ENCODE assay signal across 9 cellular contexts in the genomic region with DNA sequence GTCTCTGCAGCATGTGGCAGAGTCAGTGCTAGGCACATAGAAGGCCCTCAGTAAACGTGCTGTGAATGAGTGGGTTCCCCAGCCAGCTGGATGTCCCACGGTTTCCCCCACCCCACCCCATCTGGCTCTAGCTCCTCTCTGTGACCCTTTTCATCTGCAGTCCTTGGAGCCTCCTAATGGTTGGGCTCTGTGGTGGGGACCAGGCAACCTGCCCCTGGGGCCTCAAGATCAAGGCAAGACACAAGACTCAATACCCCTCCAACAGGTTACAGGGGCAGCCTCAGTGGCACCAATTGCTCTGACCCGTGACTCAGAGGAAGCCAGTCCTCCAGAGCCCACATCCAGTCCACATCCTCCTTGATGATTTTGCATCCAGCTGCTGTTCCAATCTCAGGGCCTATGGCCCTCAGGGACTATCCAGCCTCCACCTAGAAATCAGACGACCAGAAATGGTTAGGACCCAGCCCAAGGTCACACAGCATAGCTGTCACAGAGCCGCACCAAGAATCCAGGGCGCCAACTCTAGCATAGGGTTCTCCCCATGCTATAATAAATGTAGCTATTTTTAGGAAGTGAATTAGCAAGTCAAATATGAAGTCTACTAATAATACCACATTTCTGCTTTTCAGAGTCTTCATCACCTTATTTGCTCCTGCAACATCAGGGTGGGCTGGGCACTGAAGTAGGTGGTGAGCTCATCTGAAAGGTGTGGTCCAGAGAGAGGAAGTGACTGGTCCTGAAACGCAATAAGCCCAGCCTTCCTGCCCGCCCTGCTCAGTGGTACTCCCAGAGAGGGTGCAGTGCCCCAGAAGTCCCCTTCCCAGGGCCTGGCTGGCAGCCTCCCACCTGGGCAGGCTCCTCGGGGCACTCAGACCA. TPM values are rescaled to one million over a fixed set of nuclear protein-coding genes. Genes with fewer than 3 reads are reported as not detected.
DNase-seq lines count a peak whose midpoint lies in the region; ATAC-seq, FAIRE-seq and TF ChIP-seq lines count a peak whose summit lies in the region.
"Had no signal": no experiment of that assay in that cellular context is flagged by ENCODE, and none has a peak within 500 bp of the region (broad histone marks: within the 10 kb centered on the region; RNA-seq: fewer than 3 reads in every experiment).

No MANE protein-coding gene starts in this region.

- no peaks in the 10 kb centered on the region for H3K9me3 ChIP-seq in HepG2 (ENCODE audit: low read length)

- WGBS in HepG2 (ENCODE audit: low lambda C conversion rate) = 48% methylated on average over 5 of the region's 9 CpGs

- peaks cover 3 to 14% of the 10 kb centered on the region in 2 experiments; a peak in 3 of 5 replicates for H3K27me3 ChIP-seq in HepG2 (ENCODE audit: control insufficient read depth in 1 of 2, insufficient read depth in 2 of 2, low read length in 2 of 2)

- no peak overlapping the region for H3K27ac ChIP-seq in HepG2 (ENCODE audit: extremely low read length, insufficient read depth, low read length)

- CTCF ChIA-PET in activated CD4-positive, alpha-beta memory T cell treated with anti-CD3 and anti-CD28 coated beads, Interleukin-2, amount 10 ng/mL, durations not matched to agents 7 days and 5 days (lab: Charles Lee) = interaction anchor here (0.5 to 9.7 kb wide), 13 partner anchors 11 to 335 kb away, joined by 3 to 248 read pairs (median 6); a partner anchor contains a TSS
- CTCF ChIA-PET in HepG2 (lab: Yijun Ruan, JAX; ENCODE audit: low intra/inter-chr PET ratio, low total read pairs) = interaction anchor here (3.5 kb wide), 1 partner anchor 54 kb away, joined by 77 read pairs; no protein-coding TSS in a partner anchor

- peaks cover 40% of the 10 kb centered on the region for H3K4me1 Mint-ChIP-seq in activated CD4-positive, alpha-beta memory T cell treated with anti-CD3 and anti-CD28 coated beads, Interleukin-2, amount 10 ng/mL, durations not matched to agents 7 days and 5 days

- no peak for TF ChIP-seq EP300 in HepG2 (IDR thresholded peaks at IDR 0.05; ENCODE audit: low read depth in 2 of 2, low read length in 2 of 2)
- TF ChIP-seq EP300 in HepG2 (CRISPR knock-in tag; IDR thresholded peaks at IDR 0.05; ENCODE audit: borderline replicate concordance) = no peak

- H3K9me3 Mint-ChIP-seq in activated CD4-positive, alpha-beta memory T cell treated with anti-CD3 and anti-CD28 coated beads, Interleukin-2, amount 10 ng/mL, durations not matched to agents 7 days and 5 days = no peaks in the 10 kb centered on the region

- no peaks in the 10 kb centered on the region for H3K36me3 Mint-ChIP-seq in activated CD4-positive, alpha-beta memory T cell treated with anti-CD3 and anti-CD28 coated beads, Interleukin-2, amount 10 ng/mL, durations not matched to agents 7 days and 5 days (ENCODE audit: low read depth)

- BruUV-seq in HepG2 (replicated peaks; lab: Mats Ljungman, UMichigan) = no TSS peak

- H3K4me2 ChIP-seq in HepG2 (ENCODE audit: low read depth, low read length) = peak overlapping the region; percentile 70

- POLR2A ChIA-PET in activated CD4-positive, alpha-beta memory T cell treated with anti-CD3 and anti-CD28 coated beads, Interleukin-2, amount 10 ng/mL, durations not matched to agents 7 days and 5 days (lab: Charles Lee) = interaction anchor here (0.8 to 4.2 kb wide), 19 partner anchors 9 to 457 kb away, joined by 3 to 42 read pairs (median 6); a partner anchor contains a TSS
- POLR2A ChIA-PET in HepG2 (lab: Yijun Ruan, JAX) = interaction anchor here (0.6 to 8.8 kb wide), 11 partner anchors 9 to 390 kb away, joined by 3 to 124 read pairs (median 4); a partner anchor contains a TSS

- intact Hi-C loops in HepG2 (cut with micrococcal nuclease; ENCODE audit: unreplicated experiment) = loop anchor here (2.0 kb wide), 1 partner anchor 76 kb away; a partner anchor contains a TSS

- TF ChIP-seq POLR2A in GM15510 (IDR thresholded peaks at IDR 0.05; ENCODE audit: borderline replicate concordance, extremely low read depth, insufficient read length) (peak; percentile 66), HepG2 (IDR thresholded peaks at IDR 0.05; ENCODE audit: insufficient read depth in 1 of 2, low read depth in 2 of 2, low read length in 2 of 2) (no peak)

- no peaks in the 10 kb centered on the region for H4K20me1 ChIP-seq in HepG2 (ENCODE audit: insufficient read depth, low read length)

- no peak for FAIRE-seq in HepG2 (lab: Jason Lieb, UNC)

- no peak overlapping the region for H2AFZ ChIP-seq in HepG2 (ENCODE audit: low read length)

- ATAC-seq in GM21526 (IDR thresholded peaks at IDR 0.05; ENCODE audit: low FRiP score, unreplicated experiment) (peak; percentile 46), HepG2 (no peak; the same call in 2 of the 3 replicates)

- TF ChIP-seq CTCF in HepG2 (CRISPR knock-in tag; IDR thresholded peaks at IDR 0.05) = no peak

- no peaks in the 10 kb centered on the region for H3K36me3 ChIP-seq in HepG2 (replicated peaks in 1 of 2; ENCODE audit: control insufficient read depth in 1 of 2, insufficient read depth in 2 of 2, low read length in 2 of 2)

- H3K9ac ChIP-seq in HepG2 (ENCODE audit: insufficient read depth, low read depth, low read length) = no peak overlapping the region

- H3K4me3 Mint-ChIP-seq in activated CD4-positive, alpha-beta memory T cell treated with anti-CD3 and anti-CD28 coated beads, Interleukin-2, amount 10 ng/mL, durations not matched to agents 7 days and 5 days = no peak overlapping the region

- H3K79me2 ChIP-seq in HepG2 (ENCODE audit: insufficient read depth, low read length) = no peaks in the 10 kb centered on the region

- peak overlapping the region; percentile 93 for H3K27ac Mint-ChIP-seq in activated CD4-positive, alpha-beta memory T cell treated with anti-CD3 and anti-CD28 coated beads, Interleukin-2, amount 10 ng/mL, durations not matched to agents 7 days and 5 days

- peaks cover 86% of the 10 kb centered on the region for H3K4me1 ChIP-seq in HepG2 (ENCODE audit: insufficient read depth, low read length)

- no peak for TF ChIP-seq RAD21 in HepG2 (CRISPR knock-in tag; IDR thresholded peaks at IDR 0.05)

- in situ Hi-C loops in HepG2 (cut with HindIII; ENCODE audit: extremely low pct_ligation_motif_present, low pct_unique_long_range_greater_than_20kb) = loop anchor here (5.0 kb wide), 2 partner anchors 47 to 102 kb away; a partner anchor contains a TSS

- peak overlapping the region in 1 of 3 experiments; percentile 23; a peak in 1 of 6 replicates for H3K4me3 ChIP-seq in HepG2 (replicated peaks in 1 of 3; ENCODE audit: insufficient read depth in 1 of 3, low read depth in 2 of 3, low read length in 3 of 3)

- DNase-seq in HT-29 (ENCODE audit: low spot score) (peak; percentile 18), HepG2 (ENCODE audit: low spot score) (no peak), middle frontal gyrus (ENCODE audit: extremely low spot score, low spot score) (no peak), NCI-H345 treated with DMSO at 0.1 percent for 48 hours (lab: John Stamatoyannopoulos, UW; ENCODE audit: unreplicated experiment) (no peak), NCI-H82 (lab: John Stamatoyannopoulos, UW) (no peak)
- peak; percentile 72 for DNase-seq in activated CD4-positive, alpha-beta memory T cell treated with anti-CD3 and anti-CD28 coated beads, Interleukin-2, amount 10 ng/mL, durations not matched to agents 7 days and 5 days

- H3K27me3 Mint-ChIP-seq in activated CD4-positive, alpha-beta memory T cell treated with anti-CD3 and anti-CD28 coated beads, Interleukin-2, amount 10 ng/mL, durations not matched to agents 7 days and 5 days = no peaks in the 10 kb centered on the region

RNA-seq across cellular contexts. Expression of a gene that starts 17.4 kb away (rescaled TPM):
- not detected in 2 replicates for total RNA-seq in HT-29 (2014; rRNA removed; shearing (Covaris generic))
- not detected for total RNA-seq in activated CD4-positive, alpha-beta memory T cell treated with anti-CD3 and anti-CD28 coated beads, Interleukin-2, amount 10 ng/mL, durations not matched to agents 7 days and 5 days
- 0.66 and 0.86 TPM in 2 replicates for total RNA-seq in HepG2 (2016; rRNA removed; fragmentation: Illumina TruSeq; extraction: Trizol)
- total RNA-seq in HepG2 (2016; cell fraction: cytosol; rRNA removed; fragmentation: Illumina TruSeq; extraction: Trizol; ENCODE audit: low read depth) = 0.30 and 0.62 TPM in 2 replicates
- 0.43 and 0.71 TPM in 2 replicates for total RNA-seq in HepG2 (2016; cell fraction: insoluble cytoplasmic fraction; rRNA removed; fragmentation: Illumina TruSeq; extraction: Trizol)
- 0.65 and 0.74 TPM in 2 replicates for total RNA-seq in HepG2 (2016; cell fraction: membrane; rRNA removed; fragmentation: Illumina TruSeq; extraction: Trizol)
- total RNA-seq in HepG2 (2016; cell fraction: nucleus; rRNA removed; fragmentation: Illumina TruSeq; extraction: Trizol) = 0.40 and 0.66 TPM in 2 replicates
- 0.92 and 1.4 TPM in 2 replicates for polyA plus RNA-seq in HepG2 (2011; rRNA removed)
- polyA plus RNA-seq in HepG2 (2011; cell fraction: cytosol; rRNA removed) = 0.98 and 1.0 TPM in 2 replicates
- 1.5 and 1.8 TPM in 2 replicates for polyA plus RNA-seq in HepG2 (2011; cell fraction: nucleus; rRNA removed)
- 0.54 and 0.73 TPM in 2 replicates for polyA plus RNA-seq in HepG2 (2012)
- polyA plus RNA-seq in HepG2 (2016; cell fraction: cytosol; fragmentation: Illumina TruSeq; extraction: Trizol; ENCODE audit: low read depth) = 0.26 and 0.61 TPM in 2 replicates
- polyA plus RNA-seq in HepG2 (2016; cell fraction: insoluble cytoplasmic fraction; fragmentation: Illumina TruSeq; extraction: Trizol; ENCODE audit: low read depth) = 0.66 and 0.83 TPM in 2 replicates
- polyA plus RNA-seq in HepG2 (2016; cell fraction: membrane; fragmentation: Illumina TruSeq; extraction: Trizol; ENCODE audit: low read depth) = 0.36 and 0.45 TPM in 2 replicates
- polyA plus RNA-seq in HepG2 (2016; cell fraction: nucleus; fragmentation: Illumina TruSeq; extraction: Trizol; ENCODE audit: insufficient read depth, low read depth) = 0.64 and 0.93 TPM in 2 replicates
- polyA minus RNA-seq in HepG2 (2011; rRNA and poly(A)+ RNA removed; ENCODE audit: low replicate concordance) = 1.6 and 8.2 TPM in 2 replicates
- polyA minus RNA-seq in HepG2 (2011; cell fraction: cytosol; rRNA and poly(A)+ RNA removed) = 0.99 TPM in 1 of 2 replicates, not detected in the other
- polyA minus RNA-seq in HepG2 (2011; cell fraction: nucleus; rRNA and poly(A)+ RNA removed) = 0.39 and 0.87 TPM in 2 replicates
- total RNA-seq: SK-MEL-5 had no signal

RNA-seq across cellular contexts. Expression of a gene that starts 49.0 kb away (rescaled TPM):
- total RNA-seq in HT-29 (2014; rRNA removed; shearing (Covaris generic)) = 1.1 and 1.3 TPM in 2 replicates
- 1 to 10 TPM; 3.8 to 4.3 TPM for total RNA-seq in activated CD4-positive, alpha-beta memory T cell treated with anti-CD3 and anti-CD28 coated beads, Interleukin-2, amount 10 ng/mL, durations not matched to agents 7 days and 5 days
- total RNA-seq in HepG2 (2016; rRNA removed; fragmentation: Illumina TruSeq; extraction: Trizol) = 7.1 and 15.8 TPM in 2 replicates
- total RNA-seq in HepG2 (2016; cell fraction: cytosol; rRNA removed; fragmentation: Illumina TruSeq; extraction: Trizol; ENCODE audit: low read depth) = 6.7 and 6.9 TPM in 2 replicates
- 5.8 and 16.8 TPM in 2 replicates for total RNA-seq in HepG2 (2016; cell fraction: insoluble cytoplasmic fraction; rRNA removed; fragmentation: Illumina TruSeq; extraction: Trizol)
- 6.1 and 7.5 TPM in 2 replicates for total RNA-seq in HepG2 (2016; cell fraction: membrane; rRNA removed; fragmentation: Illumina TruSeq; extraction: Trizol)
- total RNA-seq in HepG2 (2016; cell fraction: nucleus; rRNA removed; fragmentation: Illumina TruSeq; extraction: Trizol) = 18.1 and 21.2 TPM in 2 replicates
- 9.0 and 11.3 TPM in 2 replicates for polyA plus RNA-seq in HepG2 (2011; rRNA removed)
- polyA plus RNA-seq in HepG2 (2011; cell fraction: cytosol; rRNA removed) = 9.5 and 11.5 TPM in 2 replicates
- polyA plus RNA-seq in HepG2 (2011; cell fraction: nucleus; rRNA removed) = 27.8 and 40.2 TPM in 2 replicates
- 6.1 and 9.1 TPM in 2 replicates for polyA plus RNA-seq in HepG2 (2012)
- polyA plus RNA-seq in HepG2 (2016; cell fraction: cytosol; fragmentation: Illumina TruSeq; extraction: Trizol; ENCODE audit: low read depth) = 0.77 and 0.90 TPM in 2 replicates
- 3.7 and 5.2 TPM in 2 replicates for polyA plus RNA-seq in HepG2 (2016; cell fraction: insoluble cytoplasmic fraction; fragmentation: Illumina TruSeq; extraction: Trizol; ENCODE audit: low read depth)
- 2.0 and 2.2 TPM in 2 replicates for polyA plus RNA-seq in HepG2 (2016; cell fraction: membrane; fragmentation: Illumina TruSeq; extraction: Trizol; ENCODE audit: low read depth)
- polyA plus RNA-seq in HepG2 (2016; cell fraction: nucleus; fragmentation: Illumina TruSeq; extraction: Trizol; ENCODE audit: insufficient read depth, low read depth) = 40.2 and 42.1 TPM in 2 replicates
- 1.2 and 27.6 TPM in 2 replicates for polyA minus RNA-seq in HepG2 (2011; rRNA and poly(A)+ RNA removed; ENCODE audit: low replicate concordance)
- 8.8 and 9.2 TPM in 2 replicates for polyA minus RNA-seq in HepG2 (2011; cell fraction: cytosol; rRNA and poly(A)+ RNA removed)
- polyA minus RNA-seq in HepG2 (2011; cell fraction: nucleus; rRNA and poly(A)+ RNA removed) = 13.6 and 14.7 TPM in 2 replicates

Comparison
In these comparisons a context has a peak if more than half of its experiments do, and no peak if none do; other contexts are left out.
1. DNase-seq: peak in HT-29 (single experiment) and activated CD4-positive, alpha-beta memory T cell treated with anti-CD3 and anti-CD28 coated beads, Interleukin-2, amount 10 ng/mL, durations not matched to agents 7 days and 5 days (single experiment); none in HepG2 (single experiment), middle frontal gyrus (single experiment), NCI-H345 treated with DMSO at 0.1 percent for 48 hours (single experiment) and NCI-H82 (single experiment).